ENCODE assay signal across 8 cellular contexts in the genomic region with DNA sequence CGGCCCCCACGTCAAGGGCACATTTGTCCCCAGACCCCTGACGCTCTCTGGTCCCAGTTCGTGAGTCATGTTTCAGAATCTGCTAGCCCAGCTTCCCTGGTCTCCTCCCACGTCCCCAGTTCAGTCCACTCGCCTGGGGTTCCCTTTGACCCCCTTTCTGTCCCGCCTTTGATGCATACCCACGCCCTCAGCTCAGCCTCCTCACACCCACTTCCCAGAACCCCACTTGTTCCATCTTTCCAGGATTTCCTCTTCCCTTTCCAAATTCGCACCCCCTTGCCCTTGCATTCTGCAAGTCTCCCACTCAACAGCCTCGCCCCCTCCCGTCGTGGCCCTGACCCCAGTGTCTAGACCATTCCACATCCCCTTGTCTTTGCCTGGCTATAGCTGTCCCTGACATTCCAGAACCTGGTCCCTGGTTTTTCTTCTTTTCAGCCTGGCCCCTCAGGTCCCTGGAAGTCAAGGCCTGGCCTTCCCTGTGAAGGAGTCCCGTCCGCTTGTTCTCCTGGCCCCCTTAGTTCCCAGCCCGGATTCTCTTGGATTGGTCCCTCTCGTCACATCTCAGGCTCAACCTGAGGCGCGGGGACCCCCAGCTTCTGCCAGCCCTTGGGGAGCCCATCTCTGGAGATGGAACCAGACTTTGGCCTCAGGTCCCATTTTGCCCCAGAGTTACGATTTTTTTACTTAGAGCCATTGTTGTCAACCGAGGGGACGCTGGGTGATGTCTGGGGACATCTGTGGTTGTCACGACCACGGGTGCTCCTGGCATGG. TPM values are rescaled to one million over a fixed set of nuclear protein-coding genes. Genes with fewer than 3 reads are reported as not detected.
DNase-seq lines count a peak whose midpoint lies in the region; ATAC-seq and TF ChIP-seq lines count a peak whose summit lies in the region.

No MANE protein-coding gene starts in this region.

- no peak for ATAC-seq in activated CD8-positive, alpha-beta T cell treated with anti-CD3 and anti-CD28 coated beads for 36 hours
- no peak for ATAC-seq in stimulated activated effector memory CD8-positive, alpha-beta T cell treated with anti-CD3 and anti-CD28 coated beads, Interleukin-12 subunit alpha, Interleukin-12 subunit beta, amount 100 ng/mL, for 72 hours

- H3K4me1 Mint-ChIP-seq in activated CD8-positive, alpha-beta T cell treated with anti-CD3 and anti-CD28 coated beads for 36 hours (ENCODE audit: low read depth), result peaks cover 55% of the 10 kb centered on the region
- peaks cover 59% of the 10 kb centered on the region for H3K4me1 Mint-ChIP-seq in stimulated activated effector memory CD8-positive, alpha-beta T cell treated with anti-CD3 and anti-CD28 coated beads, Interleukin-12 subunit alpha, Interleukin-12 subunit beta, amount 100 ng/mL, for 72 hours

- no peaks in the 10 kb centered on the region for H3K27me3 ChIP-seq in HL-60 (ENCODE audit: insufficient read depth, poor library complexity, severe bottlenecking)

- CTCF ChIA-PET in activated CD8-positive, alpha-beta T cell treated with anti-CD3 and anti-CD28 coated beads for 36 hours (lab: Charles Lee), result interaction anchor here (0.8 to 1.3 kb wide), 3 partner anchors 23 to 83 kb away, joined by 3 to 4 read pairs (median 3); no protein-coding TSS in a partner anchor

- H3K9me3 Mint-ChIP-seq in activated CD8-positive, alpha-beta T cell treated with anti-CD3 and anti-CD28 coated beads for 36 hours, result no peaks in the 10 kb centered on the region
- H3K9me3 Mint-ChIP-seq in stimulated activated effector memory CD8-positive, alpha-beta T cell treated with anti-CD3 and anti-CD28 coated beads, Interleukin-12 subunit alpha, Interleukin-12 subunit beta, amount 100 ng/mL, for 72 hours, result no peaks in the 10 kb centered on the region

- POLR2A ChIA-PET in activated CD8-positive, alpha-beta T cell treated with anti-CD3 and anti-CD28 coated beads for 36 hours (lab: Charles Lee), result interaction anchor here (0.5 to 2.3 kb wide), 5 partner anchors 8 to 302 kb away, joined by 3 to 5 read pairs (median 3); no protein-coding TSS in a partner anchor

- H3K4me3 Mint-ChIP-seq in activated CD8-positive, alpha-beta T cell treated with anti-CD3 and anti-CD28 coated beads for 36 hours, result peak overlapping the region; percentile 93
- H3K4me3 Mint-ChIP-seq in stimulated activated effector memory CD8-positive, alpha-beta T cell treated with anti-CD3 and anti-CD28 coated beads, Interleukin-12 subunit alpha, Interleukin-12 subunit beta, amount 100 ng/mL, for 72 hours, result peak overlapping the region; percentile 97

- TF ChIP-seq CTCF in HL-60 (IDR thresholded peaks at IDR 0.05; ENCODE audit: insufficient read depth, low read length) (no peak), GM20000 (IDR thresholded peaks at IDR 0.05; ENCODE audit: extremely low read depth, missing control alignments) (no peak)
- TF ChIP-seq CTCF in activated CD8-positive, alpha-beta T cell treated with anti-CD3 and anti-CD28 coated beads for 36 hours (IDR thresholded peaks at IDR 0.05), result no peak

- peak overlapping the region; percentile 90 for H3K27ac ChIP-seq in HL-60 (replicated peaks)

- H3K27me3 Mint-ChIP-seq in activated CD8-positive, alpha-beta T cell treated with anti-CD3 and anti-CD28 coated beads for 36 hours, result no peaks in the 10 kb centered on the region

- H3K27ac Mint-ChIP-seq in activated CD8-positive, alpha-beta T cell treated with anti-CD3 and anti-CD28 coated beads for 36 hours, result peak overlapping the region; percentile 82
- H3K27ac Mint-ChIP-seq in stimulated activated effector memory CD8-positive, alpha-beta T cell treated with anti-CD3 and anti-CD28 coated beads, Interleukin-12 subunit alpha, Interleukin-12 subunit beta, amount 100 ng/mL, for 72 hours, result peak overlapping the region; percentile 92

- intact Hi-C loops in activated CD8-positive, alpha-beta T cell treated with anti-CD3 and anti-CD28 coated beads for 36 hours (cut with micrococcal nuclease), result no loop called here

- DNase-seq in HL-60 (ENCODE audit: low read depth in 1 of 2, low spot score in 1 of 2), result no peak
- no peak for DNase-seq in activated CD8-positive, alpha-beta T cell treated with anti-CD3 and anti-CD28 coated beads for 36 hours
- DNase-seq in stimulated activated effector memory CD8-positive, alpha-beta T cell treated with anti-CD3 and anti-CD28 coated beads, Interleukin-12 subunit alpha, Interleukin-12 subunit beta, amount 100 ng/mL, for 72 hours (ENCODE audit: low spot score in 2 of 2), result no peak
- no peak for DNase-seq in NCI-H748 treated with DMSO at 0.1 percent for 48 hours (lab: John Stamatoyannopoulos, UW)
- no peak for DNase-seq in GM20000 (ENCODE audit: low spot score)
- DNase-seq in DMS79 (lab: John Stamatoyannopoulos, UW), result no peak
- no peak for DNase-seq in GOT3 (lab: John Stamatoyannopoulos, UW)

- H3K36me3 Mint-ChIP-seq in activated CD8-positive, alpha-beta T cell treated with anti-CD3 and anti-CD28 coated beads for 36 hours (ENCODE audit: low read depth), result peaks cover 44% of the 10 kb centered on the region
- peaks cover 76% of the 10 kb centered on the region for H3K36me3 Mint-ChIP-seq in stimulated activated effector memory CD8-positive, alpha-beta T cell treated with anti-CD3 and anti-CD28 coated beads, Interleukin-12 subunit alpha, Interleukin-12 subunit beta, amount 100 ng/mL, for 72 hours

- peak overlapping the region; percentile 97 for H3K4me3 ChIP-seq in HL-60 (replicated peaks; ENCODE audit: insufficient read depth, low read length)
- H3K4me3 ChIP-seq in iPS-11a (ENCODE audit: low read depth, low read length), result peak overlapping the region; percentile 89

RNA-seq across cellular contexts. Expression of a gene that starts 1.3 kb away (rescaled TPM):
- total RNA-seq in activated CD8-positive, alpha-beta T cell treated with anti-CD3 and anti-CD28 coated beads for 36 hours, result 10 to 100 TPM; 55.9 to 56.8 TPM

RNA-seq across cellular contexts. Expression of a gene that starts 8.5 kb away (rescaled TPM):
- total RNA-seq in activated CD8-positive, alpha-beta T cell treated with anti-CD3 and anti-CD28 coated beads for 36 hours, result 10 to 100 TPM; 48.5 to 51.9 TPM

RNA-seq across cellular contexts. Expression of a gene that starts 37.4 kb away (rescaled TPM):
- under 1 TPM; 0.20 to 0.56 TPM for total RNA-seq in activated CD8-positive, alpha-beta T cell treated with anti-CD3 and anti-CD28 coated beads for 36 hours

RNA-seq across cellular contexts. Expression of a gene that starts 51.2 kb away (rescaled TPM):
- 10 to 100 TPM; 44.1 to 45.5 TPM for total RNA-seq in activated CD8-positive, alpha-beta T cell treated with anti-CD3 and anti-CD28 coated beads for 36 hours
